ENCODE assay signal across 1 cellular context in genomic region chr3:197949191-197949766, GRCh38.
TF ChIP-seq lines count a peak whose summit lies in the region.

No MANE protein-coding gene starts in this region.

TF ChIP-seq in GM23338, 12 proteins besides CTCF, POLR2A, EP300 and RAD21 (continued from another document):
- no peak for TF ChIP-seq ZNF462 (CRISPR knock-in tag; IDR thresholded peaks at IDR 0.05)
- TF ChIP-seq NANOG (IDR thresholded peaks at IDR 0.05; ENCODE audit: borderline replicate concordance): no peak
- TF ChIP-seq POLR2AphosphoS5 (IDR thresholded peaks at IDR 0.05; ENCODE audit: low read depth): no peak
- TF ChIP-seq ZNF114 (CRISPR knock-in tag; IDR thresholded peaks at IDR 0.05): no peak
TF ChIP-seq in GM23338: peak in this region for 0.
